In genomic region chr10:94042001-94042813, GRCh38 we compare ENCODE assay signal across 12 cellular contexts. TPM values are rescaled to one million over a fixed set of nuclear protein-coding genes. Genes with fewer than 3 reads are reported as not detected.
DNase-seq lines count a peak whose midpoint lies in the region; ATAC-seq and TF ChIP-seq lines count a peak whose summit lies in the region.
"Had no signal": no experiment of that assay in that cellular context is flagged by ENCODE, and none has a peak within 500 bp of the region (broad histone marks: within the 10 kb centered on the region; RNA-seq: fewer than 3 reads in every experiment).

No MANE protein-coding gene starts in this region.

- CTCF ChIA-PET in activated CD4-positive, alpha-beta T cell treated with anti-CD3 and anti-CD28 coated beads for 36 hours (lab: Charles Lee) = no interaction called here
- CTCF ChIA-PET in OCI-LY7 (lab: Charles Lee; ENCODE audit: unreplicated experiment) = no interaction called here
- CTCF ChIA-PET in activated CD8-positive, alpha-beta memory T cell treated with anti-CD3 and anti-CD28 coated beads, Interleukin-2, amount 10 ng/mL, durations not matched to agents 7 days and 5 days (lab: Charles Lee) = no interaction called here

- no peak overlapping the region for H3K27ac Mint-ChIP-seq in activated CD4-positive, alpha-beta T cell treated with anti-CD3 and anti-CD28 coated beads for 36 hours
- no peak overlapping the region for H3K27ac Mint-ChIP-seq in activated CD8-positive, alpha-beta memory T cell treated with anti-CD3 and anti-CD28 coated beads, Interleukin-2, amount 10 ng/mL, durations not matched to agents 7 days and 5 days
- H3K27ac Mint-ChIP-seq: dendritic cell treated with granulocyte-macrophage colony-stimulating factor and Interleukin-4, amounts not matched to agents 40 ng/mL and 50 ng/mL, for 4 days had no signal

- H4K20me1 ChIP-seq in OCI-LY7 (ENCODE audit: insufficient read depth, low read length) = no peaks in the 10 kb centered on the region
- H4K20me1 ChIP-seq: BLaER1 treated with 17β-estradiol and CSF1 and Interleukin-3, amounts not matched to agents 10 nM and 100 nM had no signal

- no TSS peak for BruUV-seq in OCI-LY7 (replicated peaks; lab: Mats Ljungman, UMichigan)

- intact Hi-C loops in activated CD4-positive, alpha-beta T cell treated with anti-CD3 and anti-CD28 coated beads for 36 hours (cut with DNase I, micrococcal nuclease) = no loop called here
- intact Hi-C loops in upper lobe of right lung (cut with DNase I) (no loop called here), OCI-LY7 (cut with micrococcal nuclease; ENCODE audit: unreplicated experiment) (no loop called here)

- H3K36me3 Mint-ChIP-seq in activated CD4-positive, alpha-beta T cell treated with anti-CD3 and anti-CD28 coated beads for 36 hours (ENCODE audit: low read depth) = no peaks in the 10 kb centered on the region
- no peaks in the 10 kb centered on the region for H3K36me3 Mint-ChIP-seq in activated CD8-positive, alpha-beta memory T cell treated with anti-CD3 and anti-CD28 coated beads, Interleukin-2, amount 10 ng/mL, durations not matched to agents 7 days and 5 days

- peak; percentile 20 for TF ChIP-seq CTCF in RWPE2 (IDR thresholded peaks at IDR 0.05; ENCODE audit: poor library complexity, severe bottlenecking)
- peak; percentile 6 for TF ChIP-seq CTCF in foreskin fibroblast (IDR thresholded peaks at IDR 0.05; ENCODE audit: low read depth, low read length)
- TF ChIP-seq CTCF in upper lobe of right lung (IDR thresholded peaks at IDR 0.05) = no peak
- TF ChIP-seq CTCF in OCI-LY7 (conservative IDR thresholded peaks at IDR 0.05; ENCODE audit: low read length) = no peak

- H3K4me3 ChIP-seq in RWPE2 (ENCODE audit: severe bottlenecking) = no peak overlapping the region
- H3K4me3 ChIP-seq in foreskin fibroblast (ENCODE audit: low read depth in 1 of 2, low read length in 2 of 2) = no peak overlapping the region
- H3K4me3 ChIP-seq in upper lobe of right lung = no peak overlapping the region
- H3K4me3 ChIP-seq in OCI-LY7 (ENCODE audit: low read depth, low read length, poor library complexity, severe bottlenecking) = no peak overlapping the region
- H3K4me3 ChIP-seq: BLaER1 treated with 17β-estradiol and CSF1 and Interleukin-3, amounts not matched to agents 10 nM and 100 nM; lower lobe of right lung had no signal

- H3K36me3 ChIP-seq in RWPE2 (ENCODE audit: low read depth) = no peaks in the 10 kb centered on the region
- H3K36me3 ChIP-seq in upper lobe of right lung = no peaks in the 10 kb centered on the region
- no peaks in the 10 kb centered on the region for H3K36me3 ChIP-seq in OCI-LY7 (ENCODE audit: insufficient read depth, low read length)
- H3K36me3 ChIP-seq: BLaER1 treated with 17β-estradiol and CSF1 and Interleukin-3, amounts not matched to agents 10 nM and 100 nM; lower lobe of right lung had no signal

- H3K9me3 ChIP-seq in RWPE2 (ENCODE audit: severe bottlenecking) (no peaks in the 10 kb centered on the region), upper lobe of right lung (no peaks in the 10 kb centered on the region), OCI-LY7 (ENCODE audit: low read length) (no peaks in the 10 kb centered on the region)
- H3K9me3 ChIP-seq: BLaER1 treated with 17β-estradiol and CSF1 and Interleukin-3, amounts not matched to agents 10 nM and 100 nM; lower lobe of right lung had no signal

- no peak overlapping the region for H2AFZ ChIP-seq in OCI-LY7 (ENCODE audit: low read length)

- no peaks in the 10 kb centered on the region for H3K79me2 ChIP-seq in OCI-LY7 (ENCODE audit: insufficient read depth, low read depth, low read length)

- POLR2A ChIA-PET in activated CD4-positive, alpha-beta T cell treated with anti-CD3 and anti-CD28 coated beads for 36 hours (lab: Charles Lee) = no interaction called here
- POLR2A ChIA-PET in OCI-LY7 (lab: Charles Lee) = no interaction called here

- ATAC-seq in activated CD4-positive, alpha-beta T cell treated with anti-CD3 and anti-CD28 coated beads for 36 hours = peak; percentile 58
- ATAC-seq in RWPE2 (ENCODE audit: low read depth) (peak; percentile 88), upper lobe of right lung (peak; percentile 43), GM18502 (IDR thresholded peaks at IDR 0.05; ENCODE audit: poor library complexity, unreplicated experiment) (no peak)
- no peak for ATAC-seq in activated CD8-positive, alpha-beta memory T cell treated with anti-CD3 and anti-CD28 coated beads, Interleukin-2, amount 10 ng/mL, durations not matched to agents 7 days and 5 days

- H3K4me2 ChIP-seq in OCI-LY7 (ENCODE audit: low read length) = no peak overlapping the region

- no peaks in the 10 kb centered on the region for H3K27me3 Mint-ChIP-seq in activated CD4-positive, alpha-beta T cell treated with anti-CD3 and anti-CD28 coated beads for 36 hours
- no peaks in the 10 kb centered on the region for H3K27me3 Mint-ChIP-seq in activated CD8-positive, alpha-beta memory T cell treated with anti-CD3 and anti-CD28 coated beads, Interleukin-2, amount 10 ng/mL, durations not matched to agents 7 days and 5 days
- H3K27me3 Mint-ChIP-seq: dendritic cell treated with granulocyte-macrophage colony-stimulating factor and Interleukin-4, amounts not matched to agents 40 ng/mL and 50 ng/mL, for 4 days had no signal

- peak overlapping the region; percentile 85 for H3K27ac ChIP-seq in RWPE2 (ENCODE audit: poor library complexity, severe bottlenecking)
- no peak overlapping the region for H3K27ac ChIP-seq in upper lobe of right lung
- H3K27ac ChIP-seq in OCI-LY7 (ENCODE audit: low read depth, low read length, poor library complexity, severe bottlenecking) = no peak overlapping the region
- H3K27ac ChIP-seq: BLaER1 treated with 17β-estradiol and CSF1 and Interleukin-3, amounts not matched to agents 10 nM and 100 nM; lower lobe of right lung had no signal

- H3K4me3 Mint-ChIP-seq in activated CD4-positive, alpha-beta T cell treated with anti-CD3 and anti-CD28 coated beads for 36 hours = no peak overlapping the region
- no peak overlapping the region for H3K4me3 Mint-ChIP-seq in activated CD8-positive, alpha-beta memory T cell treated with anti-CD3 and anti-CD28 coated beads, Interleukin-2, amount 10 ng/mL, durations not matched to agents 7 days and 5 days
- H3K4me3 Mint-ChIP-seq: dendritic cell treated with granulocyte-macrophage colony-stimulating factor and Interleukin-4, amounts not matched to agents 40 ng/mL and 50 ng/mL, for 4 days had no signal

- H3K4me1 Mint-ChIP-seq in activated CD4-positive, alpha-beta T cell treated with anti-CD3 and anti-CD28 coated beads for 36 hours = peaks cover 3% of the 10 kb centered on the region
- no peaks in the 10 kb centered on the region for H3K4me1 Mint-ChIP-seq in activated CD8-positive, alpha-beta memory T cell treated with anti-CD3 and anti-CD28 coated beads, Interleukin-2, amount 10 ng/mL, durations not matched to agents 7 days and 5 days

- H3K4me1 ChIP-seq in RWPE2 (ENCODE audit: insufficient read depth, poor library complexity, severe bottlenecking) = peaks cover 19% of the 10 kb centered on the region
- no peaks in the 10 kb centered on the region for H3K4me1 ChIP-seq in upper lobe of right lung
- H3K4me1 ChIP-seq in OCI-LY7 (ENCODE audit: insufficient read depth, low read length, poor library complexity, severe bottlenecking) = no peaks in the 10 kb centered on the region
- H3K4me1 ChIP-seq: lower lobe of right lung had no signal

- H3K9me3 Mint-ChIP-seq in activated CD4-positive, alpha-beta T cell treated with anti-CD3 and anti-CD28 coated beads for 36 hours (ENCODE audit: low read depth) = peaks cover 2% of the 10 kb centered on the region
- no peaks in the 10 kb centered on the region for H3K9me3 Mint-ChIP-seq in activated CD8-positive, alpha-beta memory T cell treated with anti-CD3 and anti-CD28 coated beads, Interleukin-2, amount 10 ng/mL, durations not matched to agents 7 days and 5 days (ENCODE audit: low read depth)
- H3K9me3 Mint-ChIP-seq: dendritic cell treated with granulocyte-macrophage colony-stimulating factor and Interleukin-4, amounts not matched to agents 40 ng/mL and 50 ng/mL, for 4 days had no signal

- H3K27me3 ChIP-seq in RWPE2 (ENCODE audit: insufficient read depth, poor library complexity, severe bottlenecking) (no peaks in the 10 kb centered on the region), upper lobe of right lung (no peaks in the 10 kb centered on the region)
- H3K27me3 ChIP-seq: BLaER1 treated with 17β-estradiol and CSF1 and Interleukin-3, amounts not matched to agents 10 nM and 100 nM had no signal

- DNase-seq in activated CD4-positive, alpha-beta T cell treated with anti-CD3 and anti-CD28 coated beads for 36 hours = peak; percentile 4
- no peak for DNase-seq in activated CD4-positive, alpha-beta T cell treated with anti-CD3 and anti-CD28 coated beads for 48 hours
- DNase-seq in RWPE2 (ENCODE audit: low spot score) (no peak), foreskin fibroblast (peak; percentile 23 to 55), upper lobe of right lung (no peak), OCI-LY7 (ENCODE audit: low spot score) (no peak)
- DNase-seq in activated CD8-positive, alpha-beta memory T cell treated with anti-CD3 and anti-CD28 coated beads, Interleukin-2, amount 10 ng/mL, durations not matched to agents 7 days and 5 days = no peak
- DNase-seq: activated CD4-positive, alpha-beta T cell treated with anti-CD3 and anti-CD28 coated beads, Interleukin-2, amount 50 U/mL, for 1 hour; lower lobe of right lung had no signal

- no peaks in the 10 kb centered on the region for H3K9me2 ChIP-seq in OCI-LY7 (ENCODE audit: insufficient read depth, low read length)

RNA-seq across cellular contexts. Expression of gene PLCE1, which starts 48.5 kb away (rescaled TPM):
- total RNA-seq in activated CD4-positive, alpha-beta T cell treated with anti-CD3 and anti-CD28 coated beads for 36 hours = under 1 TPM; 0.02 to 0.04 TPM
- total RNA-seq in upper lobe of right lung (14.3 TPM), OCI-LY7 (2022) (not detected in 2 replicates)
- 0.03 and 0.06 TPM in 2 replicates for total RNA-seq in OCI-LY7 (2014; rRNA removed; shearing (Covaris generic))
- total RNA-seq in activated CD8-positive, alpha-beta memory T cell treated with anti-CD3 and anti-CD28 coated beads, Interleukin-2, amount 10 ng/mL, durations not matched to agents 7 days and 5 days = under 1 TPM in 1 of 2 experiments, not detected in 1; 0.06 TPM

Comparison
In these comparisons a context has a peak if more than half of its experiments do, and no peak if none do; other contexts are left out.
1. DNase-seq: peak in activated CD4-positive, alpha-beta T cell treated with anti-CD3 and anti-CD28 coated beads for 36 hours (single experiment) and foreskin fibroblast (2 of 2); none in activated CD4-positive, alpha-beta T cell treated with anti-CD3 and anti-CD28 coated beads for 48 hours (single experiment), RWPE2 (single experiment), upper lobe of right lung (single experiment), OCI-LY7 (single experiment) and activated CD8-positive, alpha-beta memory T cell treated with anti-CD3 and anti-CD28 coated beads, Interleukin-2, amount 10 ng/mL, durations not matched to agents 7 days and 5 days (single experiment).
2. ATAC-seq: peak in activated CD4-positive, alpha-beta T cell treated with anti-CD3 and anti-CD28 coated beads for 36 hours (single experiment), RWPE2 (single experiment) and upper lobe of right lung (single experiment); none in GM18502 (single experiment) and activated CD8-positive, alpha-beta memory T cell treated with anti-CD3 and anti-CD28 coated beads, Interleukin-2, amount 10 ng/mL, durations not matched to agents 7 days and 5 days (single experiment).
3. CTCF ChIP-seq: peak in RWPE2 (single experiment) and foreskin fibroblast (single experiment); none in upper lobe of right lung (single experiment) and OCI-LY7 (single experiment).
4. RNA of gene PLCE1, which starts 48.5 kb away (total RNA-seq): 14.3 TPM in upper lobe of right lung (single experiment); 0.03 to 0.06 TPM in OCI-LY7, 0.06 TPM in activated CD8-positive, alpha-beta memory T cell treated with anti-CD3 and anti-CD28 coated beads, Interleukin-2, amount 10 ng/mL, durations not matched to agents 7 days and 5 days and 0.02 to 0.04 TPM in activated CD4-positive, alpha-beta T cell treated with anti-CD3 and anti-CD28 coated beads for 36 hours; every median in the first group is over 10 times any median in the second.